Comparison of ENCODE assay signal across 8 cellular contexts in the genomic region with DNA sequence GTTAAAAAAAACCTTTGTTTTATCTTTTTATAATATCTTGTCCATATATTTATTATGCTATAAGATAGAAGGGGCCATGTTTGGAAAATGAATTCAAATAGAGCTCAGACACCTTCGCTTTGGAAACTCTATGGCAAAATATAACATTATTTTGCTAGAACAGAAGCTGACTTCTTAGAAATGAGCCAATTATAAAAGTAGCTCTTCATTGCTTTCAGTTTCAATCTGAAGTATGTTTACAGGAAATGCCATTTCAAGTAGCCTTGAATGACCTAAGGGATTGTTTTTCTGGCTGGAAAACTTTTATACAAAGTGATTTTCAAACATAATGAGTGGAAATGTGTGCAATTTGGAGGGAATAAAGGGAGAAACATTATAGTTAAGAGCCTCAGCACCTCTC. TPM values are rescaled to one million over a fixed set of nuclear protein-coding genes. Genes with fewer than 3 reads are reported as not detected.
A peak's percentile ranks its signal among the peaks of the same experiment; 100 is the strongest.
DNase-seq lines count a peak whose midpoint lies in the region; ATAC-seq lines count a peak whose summit lies in the region.

No MANE protein-coding gene starts in this region.

- no peak overlapping the region for H3K4me3 ChIP-seq in effector memory CD4-positive, alpha-beta T cell (ENCODE audit: insufficient read depth, low read depth, low read length, poor library complexity, severe bottlenecking)
- peak overlapping the region in 1 of 3 donors; percentile 34 for H3K4me3 ChIP-seq in skeletal muscle tissue (ENCODE audit: low read length in 3 of 3)

- H3K9me3 Mint-ChIP-seq in IgD-negative memory B cell = peaks cover 4 to 9% (median 5%) of the 10 kb centered on the region in 3 donors

- H3K9ac ChIP-seq in skeletal muscle tissue (ENCODE audit: low read depth in 1 of 3, low read length in 3 of 3) = no peak overlapping the region

- peaks cover 2% of the 10 kb centered on the region for H3K27me3 Mint-ChIP-seq in IgD-negative memory B cell

- H3K4me1 ChIP-seq in effector memory CD4-positive, alpha-beta T cell (ENCODE audit: control insufficient read depth, insufficient read depth, low read length, poor library complexity, severe bottlenecking) = peaks cover 28% of the 10 kb centered on the region
- peaks cover 0 to 17% (median 9%) of the 10 kb centered on the region in 3 donors for H3K4me1 ChIP-seq in skeletal muscle tissue (ENCODE audit: control insufficient read depth in 3 of 3, insufficient read depth in 3 of 3, low read length in 3 of 3)

- ATAC-seq in GM19468 (IDR thresholded peaks at IDR 0.05; ENCODE audit: extremely low read depth, unreplicated experiment) = peak; percentile 48

- peaks cover 2% of the 10 kb centered on the region for H3K36me3 Mint-ChIP-seq in IgD-negative memory B cell

- no peaks in the 10 kb centered on the region for H3K36me3 ChIP-seq in effector memory CD4-positive, alpha-beta T cell (ENCODE audit: control insufficient read depth, insufficient read depth, low read length)
- no peaks in the 10 kb centered on the region for H3K36me3 ChIP-seq in skeletal muscle tissue (ENCODE audit: control insufficient read depth in 3 of 3, insufficient read depth in 3 of 3, low read length in 3 of 3)

- H3K27ac Mint-ChIP-seq in IgD-negative memory B cell = peak overlapping the region; percentile 6 to 63 (median 28)

- peaks cover 23 to 26% (median 25%) of the 10 kb centered on the region in 3 donors for H3K4me1 Mint-ChIP-seq in IgD-negative memory B cell

- H3K27ac ChIP-seq in effector memory CD4-positive, alpha-beta T cell (ENCODE audit: insufficient read depth, low read length, poor library complexity, severe bottlenecking) = peak overlapping the region; percentile 29
- peak overlapping the region; percentile 34 for H3K27ac ChIP-seq in skeletal muscle tissue (ENCODE audit: low read depth, low read length)

- peak overlapping the region in 1 of 4 donors; percentile 67 for H3K4me3 Mint-ChIP-seq in IgD-negative memory B cell

- DNase-seq in DMS53 (lab: John Stamatoyannopoulos, UW) (peak; percentile 38), glomerular visceral epithelial cell (ENCODE audit: extremely low spot score) (no peak), HUDEP-2 (lab: John Stamatoyannopoulos, UW; ENCODE audit: unreplicated experiment in 76 of 76) (no peak), GOT3 (lab: John Stamatoyannopoulos, UW) (no peak)
- DNase-seq in effector memory CD4-positive, alpha-beta T cell = no peak

- H3K27me3 ChIP-seq in effector memory CD4-positive, alpha-beta T cell (replicated peaks; ENCODE audit: control insufficient read depth, insufficient read depth, low read length, poor library complexity, severe bottlenecking) = no peaks in the 10 kb centered on the region
- no peaks in the 10 kb centered on the region for H3K27me3 ChIP-seq in skeletal muscle tissue (ENCODE audit: control insufficient read depth in 3 of 3, insufficient read depth in 3 of 3, low read length in 3 of 3)

- H3K9me3 ChIP-seq in effector memory CD4-positive, alpha-beta T cell (ENCODE audit: control insufficient read depth, low read length) = no peaks in the 10 kb centered on the region
- H3K9me3 ChIP-seq in skeletal muscle tissue (ENCODE audit: control insufficient read depth in 3 of 3, low read length in 3 of 3) = no peaks in the 10 kb centered on the region

RNA-seq across cellular contexts. Expression of a gene that starts 37.8 kb away (rescaled TPM):
- polyA plus RNA-seq in IgD-negative memory B cell = 8.9 TPM
- total RNA-seq in skeletal muscle tissue = 0.52 TPM

RNA-seq across cellular contexts. Expression of a gene that starts 53.4 kb away (rescaled TPM):
- polyA plus RNA-seq in IgD-negative memory B cell = not detected
- total RNA-seq in skeletal muscle tissue = not detected
